In the genomic region with DNA sequence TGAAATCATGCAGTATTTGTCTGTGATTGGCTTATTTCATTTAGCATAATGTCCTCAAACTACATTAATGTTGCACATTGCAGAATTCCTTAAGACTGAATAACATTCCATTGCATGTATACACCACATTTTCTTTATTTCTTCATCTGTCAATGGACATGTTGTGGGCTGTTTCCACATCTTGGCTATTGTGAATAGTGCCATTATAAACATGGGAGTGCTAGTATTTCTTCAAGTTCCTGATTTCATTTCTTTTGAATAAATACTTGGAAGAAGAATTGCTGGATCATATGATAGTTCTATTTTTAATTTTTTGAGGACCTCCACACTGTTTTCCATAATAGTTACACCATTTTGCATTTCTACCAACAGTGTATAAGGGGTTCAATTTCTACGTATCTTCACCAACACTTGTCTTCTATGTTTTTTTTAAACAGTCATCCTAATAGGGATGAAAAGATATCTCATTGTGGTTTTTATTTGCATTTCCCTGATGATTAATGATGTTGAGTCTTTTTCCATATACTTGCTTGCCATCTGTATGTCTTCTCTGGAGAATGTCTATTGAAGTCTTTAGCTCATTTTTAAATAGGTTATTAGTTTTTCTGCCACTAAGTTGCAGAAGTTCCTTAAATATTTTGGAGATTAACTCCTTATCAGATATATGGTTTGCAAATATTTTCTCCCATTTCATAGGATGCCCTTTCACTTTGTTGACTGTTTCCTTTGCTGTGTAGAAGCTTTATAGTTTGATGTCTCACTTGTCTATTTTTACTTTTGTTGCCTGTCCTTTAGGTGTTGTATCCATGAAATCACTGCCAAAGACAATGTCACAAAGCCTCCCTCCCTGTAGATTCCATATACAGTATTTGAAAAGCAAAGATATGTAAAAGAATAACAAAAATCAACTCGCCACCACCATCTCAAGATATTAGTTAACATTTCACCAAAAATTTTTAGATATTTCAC, we compare ENCODE assay signal across 15 cellular contexts. TPM values are rescaled to one million over a fixed set of nuclear protein-coding genes. Genes with fewer than 3 reads are reported as not detected.
DNase-seq lines count a peak whose midpoint lies in the region; ATAC-seq and TF ChIP-seq lines count a peak whose summit lies in the region.
"Had no signal": no experiment of that assay in that cellular context is flagged by ENCODE, and none has a peak within 500 bp of the region (broad histone marks: within the 10 kb centered on the region; RNA-seq: fewer than 3 reads in every experiment).

No MANE protein-coding gene starts in this region.

- no peak for DNase-seq in activated naive CD4-positive, alpha-beta T cell (lab: John Stamatoyannopoulos, UW)
- DNase-seq in RWPE2 (ENCODE audit: low spot score) (no peak), choroid plexus epithelial cell (ENCODE audit: low read depth) (peak; percentile 73), sciatic nerve (ENCODE audit: low spot score) (no peak), SW 1271 (lab: John Stamatoyannopoulos, UW) (no peak)
- DNase-seq: ACHN, NCI-H1417, NCI-H446, pancreas had no signal

- no peak overlapping the region for H3K27ac ChIP-seq in RWPE2 (ENCODE audit: poor library complexity, severe bottlenecking)
- H3K27ac ChIP-seq: coronary artery, pancreas had no signal

- H3K4me1 ChIP-seq in RWPE2 (ENCODE audit: insufficient read depth, poor library complexity, severe bottlenecking), result peaks cover 10% of the 10 kb centered on the region

- H3K27me3 Mint-ChIP-seq in activated naive CD4-positive, alpha-beta T cell treated with anti-CD3 and anti-CD28 coated beads, Interleukin-2, amount 50 U/mL, for 24 hours, result no peaks in the 10 kb centered on the region
- H3K27me3 Mint-ChIP-seq: type B pancreatic cell had no signal

- peak overlapping the region; percentile 92 for H3K27ac Mint-ChIP-seq in activated naive CD4-positive, alpha-beta T cell treated with anti-CD3 and anti-CD28 coated beads, Interleukin-2, amount 50 U/mL, for 24 hours
- H3K27ac Mint-ChIP-seq: activated naive CD4-positive, alpha-beta T cell treated with anti-CD3 and anti-CD28 coated beads, Interleukin-2, amount 50 U/mL, for 72 hours; type B pancreatic cell had no signal

- H3K9me3 ChIP-seq in RWPE2 (ENCODE audit: severe bottlenecking), result no peaks in the 10 kb centered on the region
- H3K9me3 ChIP-seq: pancreas had no signal

- no peaks in the 10 kb centered on the region for H3K27me3 ChIP-seq in RWPE2 (ENCODE audit: insufficient read depth, poor library complexity, severe bottlenecking)
- H3K27me3 ChIP-seq: pancreas had no signal

- H3K4me3 ChIP-seq in RWPE2 (ENCODE audit: severe bottlenecking) (no peak overlapping the region), choroid plexus epithelial cell (ENCODE audit: low read depth, low read length) (no peak overlapping the region)
- H3K4me3 ChIP-seq: coronary artery, pancreas had no signal

- no peaks in the 10 kb centered on the region for H3K9me3 Mint-ChIP-seq in activated naive CD4-positive, alpha-beta T cell treated with anti-CD3 and anti-CD28 coated beads, Interleukin-2, amount 50 U/mL, for 24 hours
- H3K9me3 Mint-ChIP-seq: activated naive CD4-positive, alpha-beta T cell treated with anti-CD3 and anti-CD28 coated beads, Interleukin-2, amount 50 U/mL, for 72 hours; type B pancreatic cell had no signal

- TF ChIP-seq CTCF in RWPE2 (IDR thresholded peaks at IDR 0.05; ENCODE audit: poor library complexity, severe bottlenecking), result no peak
- no peak for TF ChIP-seq CTCF in choroid plexus epithelial cell (conservative IDR thresholded peaks at IDR 0.05; ENCODE audit: low read depth, low read length)

- H3K4me1 Mint-ChIP-seq in activated naive CD4-positive, alpha-beta T cell treated with anti-CD3 and anti-CD28 coated beads, Interleukin-2, amount 50 U/mL, for 24 hours, result peaks cover 85% of the 10 kb centered on the region

- H3K4me3 Mint-ChIP-seq in activated naive CD4-positive, alpha-beta T cell treated with anti-CD3 and anti-CD28 coated beads, Interleukin-2, amount 50 U/mL, for 24 hours, result peak overlapping the region; percentile 67
- H3K4me3 Mint-ChIP-seq: type B pancreatic cell had no signal

- H3K36me3 ChIP-seq in RWPE2 (ENCODE audit: low read depth), result peaks cover 30% of the 10 kb centered on the region
- H3K36me3 ChIP-seq: pancreas had no signal

- intact Hi-C loops in sciatic nerve (cut with DNase I), result no loop called here

- H3K36me3 Mint-ChIP-seq in activated naive CD4-positive, alpha-beta T cell treated with anti-CD3 and anti-CD28 coated beads, Interleukin-2, amount 50 U/mL, for 24 hours, result peaks cover 17% of the 10 kb centered on the region

- ATAC-seq in RWPE2 (ENCODE audit: low read depth) (peak; percentile 35; the same call in 1 of the 3 replicates), sciatic nerve (peak; percentile 22), GM21825 (IDR thresholded peaks at IDR 0.05; ENCODE audit: unreplicated experiment) (no peak), GM18511 (IDR thresholded peaks at IDR 0.05; ENCODE audit: unreplicated experiment) (no peak)
- ATAC-seq: pancreas had no signal

RNA-seq across cellular contexts. Expression of a gene that starts 14.6 kb away (rescaled TPM):
- total RNA-seq in sciatic nerve, result 86.7 TPM

Comparison
In these comparisons a context has a peak if more than half of its experiments do, and no peak if none do; other contexts are left out.
1. ATAC-seq: peak in RWPE2 (single experiment) and sciatic nerve (single experiment); none in GM21825 (single experiment) and GM18511 (single experiment).